Comparison of ENCODE assay signal across 22 cellular contexts in the genomic region with DNA sequence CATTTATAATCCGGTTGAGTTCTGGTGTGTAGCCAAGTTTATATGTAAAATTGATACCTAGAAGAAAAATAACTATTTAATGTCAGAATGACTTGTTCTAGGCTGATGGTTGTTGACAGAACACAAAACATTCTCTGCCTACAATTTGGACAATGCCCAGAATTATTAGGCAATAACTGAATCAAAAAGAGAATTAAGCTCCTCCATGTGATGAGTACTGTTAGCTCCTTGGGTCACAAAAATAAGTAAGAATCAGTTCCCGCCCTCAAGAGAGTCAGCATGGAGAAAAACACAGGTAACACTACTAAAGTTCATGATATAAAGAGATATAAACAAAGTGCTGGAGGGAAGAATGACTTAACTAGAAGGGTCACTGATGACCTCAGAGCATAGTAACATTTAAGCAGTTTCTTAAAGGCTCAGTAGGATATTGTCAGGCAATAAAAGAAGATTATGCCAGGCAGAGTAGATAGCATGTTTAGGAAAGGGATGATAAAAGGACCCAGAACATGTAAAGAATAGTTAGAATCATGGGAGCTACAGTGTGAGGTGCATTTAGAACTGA.
"Had no signal": no experiment of that assay in that cellular context is flagged by ENCODE, and none has a peak within 500 bp of the region (broad histone marks: within the 10 kb centered on the region; RNA-seq: fewer than 3 reads in every experiment).

No MANE protein-coding gene starts in this region.

- H3K4me3 Mint-ChIP-seq: activated T-helper 17 cell treated with anti-CD3 and anti-CD28 coated beads, Interleukin-2, amount 50 U/mL, for 72 hours; memory B cell; nephron progenitor cell had no signal

- H3K27me3 Mint-ChIP-seq: progenitor cell of endocrine pancreas had no signal

- DNase-seq: activated CD4-positive, alpha-beta T cell treated with anti-CD3 and anti-CD28 coated beads, Interleukin-2, amount 50 U/mL, for 1 hour; activated naive CD4-positive, alpha-beta T cell treated with Interleukin-2 at 50 U/mL for 16 hours; activated T-cell treated with anti-CD3 and anti-CD28 coated beads for 4 hours; caudate nucleus; cortex of kidney; effector CD4-positive, alpha-beta T cell; glutamatergic neuron; hypothalamus; left ventricle myocardium inferior; nephron progenitor cell; occipital lobe; stimulated activated CD4-positive, alpha-beta T cell treated with anti-CD3 and anti-CD28 coated beads, Interleukin-4, amount 100 ng/mL, for 4 hours; stimulated activated CD8-positive, alpha-beta memory T cell treated with anti-CD3 and anti-CD28 coated beads, Interleukin-4, amount 100 ng/mL, for 48 hours; stimulated activated naive CD4-positive, alpha-beta T cell treated with Interleukin-2 at 50 U/mL for 16 hours; substantia nigra had no signal

- H3K9me3 Mint-ChIP-seq: activated T-helper 17 cell treated with anti-CD3 and anti-CD28 coated beads, Interleukin-2, amount 50 U/mL, for 72 hours; memory B cell had no signal

- H3K36me3 Mint-ChIP-seq: memory B cell had no signal

- H3K4me1 Mint-ChIP-seq: activated T-helper 17 cell treated with anti-CD3 and anti-CD28 coated beads, Interleukin-2, amount 50 U/mL, for 72 hours; memory B cell had no signal

- H3K4me3 ChIP-seq: left ventricle myocardium inferior, right atrium auricular region, smooth muscle cell, tibial nerve, vagina had no signal

- H3K27ac Mint-ChIP-seq: activated T-helper 17 cell treated with anti-CD3 and anti-CD28 coated beads, Interleukin-2, amount 50 U/mL, for 72 hours; memory B cell; nephron progenitor cell; progenitor cell of endocrine pancreas had no signal
